25 cellular contexts compared by ENCODE assay signal in genomic region chr12:114626-115211, GRCh38. TPM values are rescaled to one million over a fixed set of nuclear protein-coding genes. Genes with fewer than 3 reads are reported as not detected.
"Had no signal": no experiment of that assay in that cellular context is flagged by ENCODE, and none has a peak within 500 bp of the region (broad histone marks: within the 10 kb centered on the region; RNA-seq: fewer than 3 reads in every experiment).

No MANE protein-coding gene starts in this region.

- H3K4me3 ChIP-seq: gastrocnemius medialis, lung, neural progenitor cell, right atrium auricular region, smooth muscle cell, stomach, tibial nerve, upper lobe of right lung, uterus had no signal

- H3K4me3 Mint-ChIP-seq: effector memory CD8-positive, alpha-beta T cell; memory B cell; mesothelial cell of epicardium; naive thymus-derived CD4-positive, alpha-beta T cell; nephron; neural progenitor cell; stimulated activated effector memory CD8-positive, alpha-beta T cell treated with anti-CD3 and anti-CD28 coated beads, Interleukin-12 subunit alpha, Interleukin-12 subunit beta, amount 100 ng/mL, for 72 hours had no signal

- H3K9me3 Mint-ChIP-seq: effector memory CD8-positive, alpha-beta T cell; memory B cell; mesothelial cell of epicardium; nephron; neural progenitor cell; stimulated activated effector memory CD8-positive, alpha-beta T cell treated with anti-CD3 and anti-CD28 coated beads, Interleukin-12 subunit alpha, Interleukin-12 subunit beta, amount 100 ng/mL, for 72 hours had no signal

- H3K27me3 ChIP-seq: neural progenitor cell, right atrium auricular region, upper lobe of right lung, uterus had no signal

- H3K27ac Mint-ChIP-seq: effector memory CD8-positive, alpha-beta T cell; memory B cell; mesothelial cell of epicardium; naive thymus-derived CD4-positive, alpha-beta T cell; neural progenitor cell; progenitor cell of endocrine pancreas; stimulated activated effector memory CD8-positive, alpha-beta T cell treated with anti-CD3 and anti-CD28 coated beads, Interleukin-12 subunit alpha, Interleukin-12 subunit beta, amount 100 ng/mL, for 72 hours had no signal

- H3K36me3 Mint-ChIP-seq: memory B cell; mesothelial cell of epicardium; naive thymus-derived CD4-positive, alpha-beta T cell; neural progenitor cell; stimulated activated effector memory CD8-positive, alpha-beta T cell treated with anti-CD3 and anti-CD28 coated beads, Interleukin-12 subunit alpha, Interleukin-12 subunit beta, amount 100 ng/mL, for 72 hours had no signal

- H3K9me3 ChIP-seq: gastrocnemius medialis, right atrium auricular region, stomach, tibial nerve, upper lobe of right lung, uterus had no signal

- H3K4me1 ChIP-seq: gastrocnemius medialis, right atrium auricular region, stomach, tibial nerve, upper lobe of right lung, uterus had no signal

- DNase-seq: cortex of kidney; effector memory CD8-positive, alpha-beta T cell; foreskin fibroblast; gastrocnemius medialis; head of caudate nucleus; naive thymus-derived CD4-positive, alpha-beta T cell; stimulated activated CD4-positive, alpha-beta T cell treated with anti-CD3 and anti-CD28 coated beads, Interleukin-2, amount 100 ng/mL, for 24 hours; stimulated activated CD4-positive, alpha-beta T cell treated with anti-CD3 and anti-CD28 coated beads, Interleukin-4, amount 100 ng/mL, for 24 hours; stimulated activated naive CD4-positive, alpha-beta T cell treated with Interleukin-2 at 50 U/mL for 16 hours; stomach; upper lobe of right lung; uterus had no signal

- H3K27ac ChIP-seq: epithelial cell of prostate, gastrocnemius medialis, neural progenitor cell, parathyroid adenoma, right atrium auricular region, stomach, tibial nerve, upper lobe of right lung, uterus had no signal

- H3K36me3 ChIP-seq: gastrocnemius medialis, neural progenitor cell, right atrium auricular region, stomach, tibial nerve, upper lobe of right lung, uterus had no signal

RNA-seq across cellular contexts. Expression of gene IQSEC3, which starts 48.2 kb away (rescaled TPM):
- polyA plus RNA-seq: keratinocyte had no signal
